In genomic region chr7:28672397-28672797, GRCh38 we compare ENCODE assay signal across 1 cellular context.
TF ChIP-seq lines count a peak whose summit lies in the region.

No MANE protein-coding gene starts in this region.

TF ChIP-seq in SK-N-SH, 30 proteins besides CTCF, POLR2A, EP300 and RAD21 (continued from another document):
- TF ChIP-seq REST (IDR thresholded peaks at IDR 0.05; ENCODE audit: low read depth, low read length) = no peak
- TF ChIP-seq EZH2phosphoT487 (IDR thresholded peaks at IDR 0.05; ENCODE audit: borderline replicate concordance, low read depth) = no peak
- no peak for TF ChIP-seq RXRA (IDR thresholded peaks at IDR 0.05; ENCODE audit: borderline replicate concordance, low read depth)
- TF ChIP-seq TCF12 (IDR thresholded peaks at IDR 0.05) = no peak
- TF ChIP-seq ELF1 (IDR thresholded peaks at IDR 0.05) = no peak
TF ChIP-seq in SK-N-SH: peak in this region for 0.
